In the genomic region with DNA sequence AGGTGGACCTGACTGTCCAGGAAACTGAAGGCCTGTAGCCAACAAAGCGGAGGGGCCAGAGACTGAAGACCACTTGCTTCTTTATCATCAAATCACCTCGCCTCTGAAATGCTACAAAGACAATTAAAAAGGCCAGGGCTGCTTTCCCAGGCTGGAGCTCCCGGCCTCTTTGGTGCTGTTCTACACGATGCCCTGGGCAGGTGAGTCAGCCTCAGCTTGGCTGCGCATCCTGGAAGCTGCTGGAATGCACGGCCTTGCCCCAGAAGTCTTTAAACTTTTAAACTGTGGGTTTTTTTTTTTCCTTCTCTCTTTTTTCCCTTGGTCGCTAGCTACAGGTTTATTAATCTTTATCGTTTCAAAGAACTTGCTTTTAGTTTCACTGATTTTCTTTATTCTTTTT, we compare ENCODE assay signal across 12 cellular contexts. TPM values are rescaled to one million over a fixed set of nuclear protein-coding genes. Genes with fewer than 3 reads are reported as not detected.
DNase-seq lines count a peak whose midpoint lies in the region; ATAC-seq, FAIRE-seq and TF ChIP-seq lines count a peak whose summit lies in the region.
"Had no signal": no experiment of that assay in that cellular context is flagged by ENCODE, and none has a peak within 500 bp of the region (broad histone marks: within the 10 kb centered on the region; RNA-seq: fewer than 3 reads in every experiment).

No MANE protein-coding gene starts in this region.

- peaks cover 7% of the 10 kb centered on the region for H3K9me3 Mint-ChIP-seq in endodermal cell
- H3K9me3 Mint-ChIP-seq: naive thymus-derived CD4-positive, alpha-beta T cell had no signal

- DNase-seq in H54 (ENCODE audit: insufficient read length, low spot score) (peak; percentile 46), astrocyte of the hippocampus (ENCODE audit: low read depth, low spot score) (peak; percentile 90), iris pigment epithelial cell (ENCODE audit: low read depth) (peak; percentile 88), SJCRH30 (no peak), endodermal cell (no peak)
- no peak for DNase-seq in activated CD8-positive, alpha-beta memory T cell treated with anti-CD3 and anti-CD28 coated beads, Interleukin-2, amount 50 U/mL, for 48 hours
- DNase-seq: KBM-7; naive thymus-derived CD4-positive, alpha-beta T cell; stimulated activated CD4-positive, alpha-beta T cell treated with anti-CD3 and anti-CD28 coated beads, Interleukin-15, amount 100 ng/mL, for 24 hours had no signal

- WGBS in endodermal cell (ENCODE audit: insufficient coverage in 1 of 2, insufficient read length in 1 of 2), 2 experiments, result 92 to 97% methylated on average over 8 of the region's 8 CpGs

- H3K4me1 Mint-ChIP-seq in endodermal cell, result no peaks in the 10 kb centered on the region

- H3K36me3 Mint-ChIP-seq in endodermal cell (ENCODE audit: low read depth), result peaks cover 62% of the 10 kb centered on the region
- H3K36me3 Mint-ChIP-seq: activated naive CD8-positive, alpha-beta T cell; naive thymus-derived CD4-positive, alpha-beta T cell had no signal

- H3K27ac ChIP-seq in stomach smooth muscle (ENCODE audit: low read length), result peak overlapping the region; percentile 46
- no peak overlapping the region for H3K27ac ChIP-seq in SJCRH30
- H3K27ac ChIP-seq in endodermal cell (ENCODE audit: low read depth, low read length), result no peak overlapping the region

- peaks cover 45% of the 10 kb centered on the region for H3K4me1 ChIP-seq in stomach smooth muscle (ENCODE audit: control insufficient read depth, insufficient read depth, low read length)
- H3K4me1 ChIP-seq in SJCRH30, result peaks cover 7% of the 10 kb centered on the region
- no peaks in the 10 kb centered on the region for H3K4me1 ChIP-seq in endodermal cell (ENCODE audit: control insufficient read depth, insufficient read depth, low read length)

- H3K9me3 ChIP-seq in stomach smooth muscle (ENCODE audit: control insufficient read depth in 2 of 2, low read length in 2 of 2) (no peaks in the 10 kb centered on the region), SJCRH30 (replicated peaks) (no peaks in the 10 kb centered on the region), endodermal cell (ENCODE audit: control insufficient read depth, low read length) (peaks cover 11% of the 10 kb centered on the region)

- no peak for TF ChIP-seq POLR2A in H54 (IDR thresholded peaks at IDR 0.05; ENCODE audit: low read depth, low read length)

- ATAC-seq in GM21526 (IDR thresholded peaks at IDR 0.05; ENCODE audit: low FRiP score, unreplicated experiment), result no peak
- ATAC-seq: naive thymus-derived CD4-positive, alpha-beta T cell had no signal

- peaks cover 0 to 7% of the 10 kb centered on the region in 2 donors for H3K36me3 ChIP-seq in stomach smooth muscle (ENCODE audit: control insufficient read depth in 2 of 2, insufficient read depth in 2 of 2, low read length in 2 of 2)
- peaks cover 10% of the 10 kb centered on the region for H3K36me3 ChIP-seq in SJCRH30
- H3K36me3 ChIP-seq in endodermal cell (ENCODE audit: control insufficient read depth, insufficient read depth, low read length), result peaks cover 77% of the 10 kb centered on the region

- no peak overlapping the region for H3K4me3 ChIP-seq in stomach smooth muscle (ENCODE audit: low read length in 2 of 2)
- no peak overlapping the region for H3K4me3 ChIP-seq in SJCRH30
- no peak overlapping the region for H3K4me3 ChIP-seq in endodermal cell (ENCODE audit: low read length)

- no peak overlapping the region for H3K4me3 Mint-ChIP-seq in endodermal cell
- H3K4me3 Mint-ChIP-seq: activated naive CD8-positive, alpha-beta T cell; naive thymus-derived CD4-positive, alpha-beta T cell had no signal

- no peak for FAIRE-seq in H54 (lab: Jason Lieb, UNC)

- H3K27ac Mint-ChIP-seq in endodermal cell, result no peak overlapping the region
- H3K27ac Mint-ChIP-seq: activated naive CD8-positive, alpha-beta T cell; naive thymus-derived CD4-positive, alpha-beta T cell had no signal

- H3K27me3 ChIP-seq in stomach smooth muscle (ENCODE audit: control insufficient read depth in 1 of 2, insufficient read depth in 2 of 2, low read length in 2 of 2) (no peaks in the 10 kb centered on the region), SJCRH30 (no peaks in the 10 kb centered on the region), endodermal cell (ENCODE audit: control insufficient read depth, insufficient read depth, low read length, poor library complexity, severe bottlenecking) (no peaks in the 10 kb centered on the region)

- H3K9ac ChIP-seq in stomach smooth muscle (ENCODE audit: low read length in 2 of 2) (no peak overlapping the region), endodermal cell (ENCODE audit: extremely low read depth, low read length, poor library complexity, severe bottlenecking) (no peak overlapping the region)

- no peaks in the 10 kb centered on the region for H3K27me3 Mint-ChIP-seq in endodermal cell (ENCODE audit: insufficient read depth)
- H3K27me3 Mint-ChIP-seq: activated naive CD8-positive, alpha-beta T cell had no signal

- TF ChIP-seq CTCF in endodermal cell (conservative IDR thresholded peaks at IDR 0.05), result no peak

RNA-seq across cellular contexts. Expression of a gene that starts 46.5 kb away (rescaled TPM):
- 16.4 and 16.9 TPM in 2 replicates for total RNA-seq in SJCRH30 (2014; rRNA removed; shearing (Covaris generic))
- 10 to 100 TPM; 62.2 to 74.9 TPM for total RNA-seq in endodermal cell
- polyA plus RNA-seq in endodermal cell (2013, experiment 1 of 2), result 46.2 TPM
- polyA plus RNA-seq in endodermal cell (2013, experiment 2 of 2), result 45.0 TPM

Comparison
In these comparisons a context has a peak if more than half of its experiments do, and no peak if none do; other contexts are left out.
1. DNase-seq: peak in H54 (single experiment), astrocyte of the hippocampus (single experiment) and iris pigment epithelial cell (single experiment); none in SJCRH30 (0 of 2), activated CD8-positive, alpha-beta memory T cell treated with anti-CD3 and anti-CD28 coated beads, Interleukin-2, amount 50 U/mL, for 48 hours (single experiment) and endodermal cell (single experiment).